Comparison of ENCODE assay signal across 11 cellular contexts in genomic region chr12:46354111-46354798, GRCh38. TPM values are rescaled to one million over a fixed set of nuclear protein-coding genes. Genes with fewer than 3 reads are reported as not detected.
DNase-seq lines count a peak whose midpoint lies in the region; ATAC-seq, FAIRE-seq and TF ChIP-seq lines count a peak whose summit lies in the region.
"Had no signal": no experiment of that assay in that cellular context is flagged by ENCODE, and none has a peak within 500 bp of the region (broad histone marks: within the 10 kb centered on the region; RNA-seq: fewer than 3 reads in every experiment).

No MANE protein-coding gene starts in this region.

- no peak overlapping the region for H3K27ac Mint-ChIP-seq in stimulated activated naive CD8-positive, alpha-beta T cell treated with anti-CD3 and anti-CD28 coated beads, Interleukin-15, amount 100 ng/mL, for 72 hours
- H3K27ac Mint-ChIP-seq in activated CD4-positive, alpha-beta T cell treated with anti-CD3 and anti-CD28 coated beads for 36 hours, result no peak overlapping the region
- H3K27ac Mint-ChIP-seq: activated CD4-positive, alpha-beta memory T cell treated with anti-CD3 and anti-CD28 coated beads for 36 hours had no signal

- H3K27ac ChIP-seq in kidney (ENCODE audit: low read depth in 2 of 2, low read length in 2 of 2), result peak overlapping the region in 1 of 2 donors; percentile 34
- H3K27ac ChIP-seq in SJCRH30, result no peak overlapping the region
- H3K27ac ChIP-seq: BLaER1 treated with 17β-estradiol and CSF1 and Interleukin-3, amounts not matched to agents 10 nM and 100 nM had no signal

- H3K9me3 ChIP-seq in kidney (ENCODE audit: control insufficient read depth in 1 of 2, low read length in 2 of 2) (no peaks in the 10 kb centered on the region), SJCRH30 (replicated peaks) (no peaks in the 10 kb centered on the region)

- H3K36me3 ChIP-seq in kidney (ENCODE audit: control insufficient read depth in 1 of 2, insufficient read depth in 2 of 2, low read length in 2 of 2) (peaks cover 5 to 7% of the 10 kb centered on the region in 2 donors), SJCRH30 (peaks cover 9% of the 10 kb centered on the region)

- DNase-seq in stimulated activated naive CD8-positive, alpha-beta T cell treated with anti-CD3 and anti-CD28 coated beads, Interleukin-15, amount 100 ng/mL, for 72 hours, result no peak
- no peak for DNase-seq in stimulated activated naive CD8-positive, alpha-beta T cell treated with anti-CD3 and anti-CD28 coated beads, Interleukin-15, Interleukin-2, amounts not matched to agents 100 U/mL and 50 U/mL, for 24 hours
- DNase-seq in OCI-M1 (lab: John Stamatoyannopoulos, UW), result peak; percentile 28
- DNase-seq in epithelial cell of proximal tubule (ENCODE audit: low read depth), result no peak
- DNase-seq in activated CD4-positive, alpha-beta T cell treated with anti-CD3 and anti-CD28 coated beads for 36 hours, result no peak
- DNase-seq in kidney, result no peak
- DNase-seq in SJCRH30, result no peak
- DNase-seq: activated CD4-positive, alpha-beta memory T cell treated with anti-CD3 and anti-CD28 coated beads for 36 hours; NCI-H510A treated with DMSO at 0.1 percent for 48 hours had no signal

- CTCF ChIA-PET in activated CD4-positive, alpha-beta T cell treated with anti-CD3 and anti-CD28 coated beads for 36 hours (lab: Charles Lee), result interaction anchor here (0.7 to 1.0 kb wide), 6 partner anchors 10 to 324 kb away, joined by 3 to 5 read pairs (median 3); no protein-coding TSS in a partner anchor

- H3K4me3 ChIP-seq in epithelial cell of proximal tubule (ENCODE audit: low read depth, low read length) (no peak overlapping the region), kidney (ENCODE audit: low read length in 2 of 2) (no peak overlapping the region), SJCRH30 (no peak overlapping the region)
- H3K4me3 ChIP-seq: BLaER1 treated with 17β-estradiol and CSF1 and Interleukin-3, amounts not matched to agents 10 nM and 100 nM had no signal

- H3K27me3 ChIP-seq in SJCRH30, result no peaks in the 10 kb centered on the region
- H3K27me3 ChIP-seq: BLaER1 treated with 17β-estradiol and CSF1 and Interleukin-3, amounts not matched to agents 10 nM and 100 nM had no signal

- no peak overlapping the region for H3K4me3 Mint-ChIP-seq in stimulated activated naive CD8-positive, alpha-beta T cell treated with anti-CD3 and anti-CD28 coated beads, Interleukin-15, amount 100 ng/mL, for 72 hours
- no peak overlapping the region for H3K4me3 Mint-ChIP-seq in activated CD4-positive, alpha-beta T cell treated with anti-CD3 and anti-CD28 coated beads for 36 hours
- H3K4me3 Mint-ChIP-seq: activated CD4-positive, alpha-beta memory T cell treated with anti-CD3 and anti-CD28 coated beads for 36 hours had no signal

- ATAC-seq in stimulated activated naive CD8-positive, alpha-beta T cell treated with anti-CD3 and anti-CD28 coated beads, Interleukin-15, amount 100 ng/mL, for 72 hours, result peak; percentile 45
- ATAC-seq in stimulated activated naive CD8-positive, alpha-beta T cell treated with anti-CD3 and anti-CD28 coated beads, Interleukin-15, Interleukin-2, amounts not matched to agents 100 U/mL and 50 U/mL, for 24 hours, result no peak
- no peak for ATAC-seq in activated CD4-positive, alpha-beta T cell treated with anti-CD3 and anti-CD28 coated beads for 36 hours
- no peak for ATAC-seq in HG02938 (IDR thresholded peaks at IDR 0.05; ENCODE audit: unreplicated experiment)

- H3K36me3 Mint-ChIP-seq in activated CD4-positive, alpha-beta T cell treated with anti-CD3 and anti-CD28 coated beads for 36 hours (ENCODE audit: low read depth), result peaks cover 10% of the 10 kb centered on the region

- intact Hi-C loops in activated CD4-positive, alpha-beta T cell treated with anti-CD3 and anti-CD28 coated beads for 36 hours (cut with DNase I, micrococcal nuclease), result no loop called here
- intact Hi-C loops in kidney (cut with DNase I), result no loop called here

- H3K9ac ChIP-seq in kidney (ENCODE audit: low read length in 2 of 2), result no peak overlapping the region
- H3K9ac ChIP-seq: BLaER1 treated with 17β-estradiol and CSF1 and Interleukin-3, amounts not matched to agents 10 nM and 100 nM had no signal

- H3K27me3 Mint-ChIP-seq in stimulated activated naive CD8-positive, alpha-beta T cell treated with anti-CD3 and anti-CD28 coated beads, Interleukin-15, amount 100 ng/mL, for 72 hours, result no peaks in the 10 kb centered on the region
- no peaks in the 10 kb centered on the region for H3K27me3 Mint-ChIP-seq in activated CD4-positive, alpha-beta T cell treated with anti-CD3 and anti-CD28 coated beads for 36 hours
- H3K27me3 Mint-ChIP-seq: activated CD4-positive, alpha-beta memory T cell treated with anti-CD3 and anti-CD28 coated beads for 36 hours had no signal

- no peak for FAIRE-seq in kidney (lab: Jason Lieb, UNC)

- peaks cover 0 to 4% of the 10 kb centered on the region in 2 donors for H3K9me3 Mint-ChIP-seq in stimulated activated naive CD8-positive, alpha-beta T cell treated with anti-CD3 and anti-CD28 coated beads, Interleukin-15, amount 100 ng/mL, for 72 hours
- no peaks in the 10 kb centered on the region for H3K9me3 Mint-ChIP-seq in activated CD4-positive, alpha-beta T cell treated with anti-CD3 and anti-CD28 coated beads for 36 hours (ENCODE audit: low read depth)
- H3K9me3 Mint-ChIP-seq: activated CD4-positive, alpha-beta memory T cell treated with anti-CD3 and anti-CD28 coated beads for 36 hours had no signal

- H3K4me1 ChIP-seq in kidney (ENCODE audit: control insufficient read depth in 1 of 2, insufficient read depth in 1 of 2, low read depth in 1 of 2, low read length in 2 of 2), result peaks cover 4 to 5% of the 10 kb centered on the region in 2 donors
- H3K4me1 ChIP-seq in SJCRH30, result no peaks in the 10 kb centered on the region

- POLR2A ChIA-PET in activated CD4-positive, alpha-beta T cell treated with anti-CD3 and anti-CD28 coated beads for 36 hours (lab: Charles Lee), result no interaction called here

- TF ChIP-seq CTCF in epithelial cell of proximal tubule (conservative IDR thresholded peaks at IDR 0.05; ENCODE audit: low read depth, low read length) (peak; percentile 27), kidney (IDR thresholded peaks at IDR 0.05; ENCODE audit: borderline replicate concordance, extremely low read depth, insufficient read depth) (no peak)

- H3K4me1 Mint-ChIP-seq in stimulated activated naive CD8-positive, alpha-beta T cell treated with anti-CD3 and anti-CD28 coated beads, Interleukin-15, amount 100 ng/mL, for 72 hours, result peaks cover 31% of the 10 kb centered on the region
- peaks cover 12% of the 10 kb centered on the region for H3K4me1 Mint-ChIP-seq in activated CD4-positive, alpha-beta T cell treated with anti-CD3 and anti-CD28 coated beads for 36 hours

RNA-seq across cellular contexts. Expression of gene SLC38A2, which starts 18.3 kb away (rescaled TPM):
- total RNA-seq in epithelial cell of proximal tubule (149 and 163 TPM in 2 replicates), kidney (189 TPM)
- total RNA-seq in activated CD4-positive, alpha-beta T cell treated with anti-CD3 and anti-CD28 coated beads for 36 hours, result 100 to 1,000 TPM; 211 to 296 TPM
- 38.6 TPM for polyA plus RNA-seq in kidney (ENCODE audit: insufficient read depth, low read depth, low replicate concordance)
- 213 and 260 TPM in 2 replicates for total RNA-seq in SJCRH30 (2014; rRNA removed; shearing (Covaris generic))
